ENCODE assay signal across 15 cellular contexts in the genomic region with DNA sequence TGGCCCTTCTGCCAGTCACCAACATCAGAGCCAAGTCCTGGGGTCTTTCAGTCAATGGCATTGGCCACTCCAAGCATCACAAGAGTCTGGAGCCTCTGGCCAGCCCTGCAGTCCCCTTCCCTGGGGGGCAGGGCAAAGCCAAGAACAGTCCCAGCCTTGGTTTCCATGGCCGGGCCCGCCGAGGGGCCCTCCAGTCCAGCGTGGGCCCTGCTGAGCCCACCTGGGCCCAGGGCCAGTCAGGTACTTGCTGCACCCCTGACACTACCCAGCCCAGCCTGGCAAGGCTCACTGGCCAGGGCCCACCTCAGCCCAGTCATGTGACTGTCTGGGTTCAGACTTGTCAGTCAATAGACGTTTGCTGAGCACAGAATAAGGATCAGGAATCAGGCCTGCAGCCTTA. TPM values are rescaled to one million over a fixed set of nuclear protein-coding genes. Genes with fewer than 3 reads are reported as not detected.
DNase-seq lines count a peak whose midpoint lies in the region; ATAC-seq and TF ChIP-seq lines count a peak whose summit lies in the region.
"Had no signal": no experiment of that assay in that cellular context is flagged by ENCODE, and none has a peak within 500 bp of the region (broad histone marks: within the 10 kb centered on the region; RNA-seq: fewer than 3 reads in every experiment).

No MANE protein-coding gene starts in this region.

- peak overlapping the region; percentile 57 for H3K27ac ChIP-seq in WERI-Rb-1
- H3K27ac ChIP-seq in lower lobe of right lung: no peak overlapping the region
- H3K27ac ChIP-seq: BLaER1, HL-60 had no signal

- peaks cover 4% of the 10 kb centered on the region for H3K36me3 Mint-ChIP-seq in MCF 10A (ENCODE audit: insufficient read depth, unreplicated experiment)

- TF ChIP-seq CTCF in WERI-Rb-1 (IDR thresholded peaks at IDR 0.05; ENCODE audit: low read depth, low read length) (no peak), lower lobe of right lung (IDR thresholded peaks at IDR 0.05) (no peak), MCF 10A (IDR thresholded peaks at IDR 0.05; ENCODE audit: unreplicated experiment) (no peak)

- intact Hi-C loops in Right ventricle myocardium inferior (cut with DNase I): no loop called here
- intact Hi-C loops in Right ventricle myocardium superior (cut with DNase I): no loop called here
- intact Hi-C loops in lower lobe of right lung (cut with DNase I): no loop called here
- intact Hi-C loops in MCF 10A (cut with micrococcal nuclease): no loop called here

- H3K4me1 Mint-ChIP-seq in MCF 10A (ENCODE audit: insufficient read depth, unreplicated experiment): no peaks in the 10 kb centered on the region

- DNase-seq in Right ventricle myocardium inferior (ENCODE audit: missing footprints) (peak; percentile 54), Right ventricle myocardium superior (no peak), WERI-Rb-1 (no peak), lower lobe of right lung (peak; percentile 35), MCF 10A (ENCODE audit: unreplicated experiment) (no peak), inferior parietal cortex (ENCODE audit: extremely low spot score) (no peak)
- DNase-seq: AML-193; Caco-2; CD8-positive, alpha-beta memory T cell; DND-41; GDM1; HCEC 1CT had no signal

- H3K36me3 ChIP-seq in WERI-Rb-1 (peaks cover 17% of the 10 kb centered on the region), lower lobe of right lung (peaks cover 44% of the 10 kb centered on the region)

- no peak overlapping the region for H3K27ac Mint-ChIP-seq in MCF 10A (ENCODE audit: low read depth, unreplicated experiment)

- H3K4me3 ChIP-seq in WERI-Rb-1 (ENCODE audit: low read depth, low read length) (no peak overlapping the region), lower lobe of right lung (no peak overlapping the region)
- H3K4me3 ChIP-seq: BLaER1 had no signal

- CTCF ChIA-PET in MCF 10A (lab: Yijun Ruan, JAX): interaction anchor here (1.0 to 1.5 kb wide), 2 partner anchors 16 to 34 kb away, joined by 3 to 5 read pairs; no protein-coding TSS in a partner anchor

- H3K27me3 ChIP-seq in WERI-Rb-1 (ENCODE audit: insufficient read depth, low read depth, severe bottlenecking): no peaks in the 10 kb centered on the region
- H3K27me3 ChIP-seq in lower lobe of right lung (ENCODE audit: low read depth): no peaks in the 10 kb centered on the region
- H3K27me3 ChIP-seq: BLaER1 had no signal

- H3K9me3 Mint-ChIP-seq in MCF 10A (ENCODE audit: unreplicated experiment): no peaks in the 10 kb centered on the region
- H3K9me3 Mint-ChIP-seq: CD8-positive, alpha-beta memory T cell had no signal

- H3K4me1 ChIP-seq in lower lobe of right lung: no peaks in the 10 kb centered on the region
- H3K4me1 ChIP-seq: Caco-2 had no signal

- no peaks in the 10 kb centered on the region for H3K27me3 Mint-ChIP-seq in MCF 10A (ENCODE audit: insufficient read depth, unreplicated experiment)
- H3K27me3 Mint-ChIP-seq: CD8-positive, alpha-beta memory T cell had no signal

- ATAC-seq in Right ventricle myocardium inferior (no peak), Right ventricle myocardium superior (ENCODE audit: poor library complexity) (no peak), lower lobe of right lung (no peak), GM18511 (IDR thresholded peaks at IDR 0.05; ENCODE audit: unreplicated experiment) (no peak)

- POLR2A ChIA-PET in MCF 10A (lab: Yijun Ruan, JAX): no interaction called here

- no peaks in the 10 kb centered on the region for H3K9me3 ChIP-seq in WERI-Rb-1 (ENCODE audit: severe bottlenecking)
- no peaks in the 10 kb centered on the region for H3K9me3 ChIP-seq in lower lobe of right lung
- H3K9me3 ChIP-seq: BLaER1, Caco-2 had no signal

- no peak overlapping the region for H3K4me3 Mint-ChIP-seq in MCF 10A (ENCODE audit: unreplicated experiment)
- H3K4me3 Mint-ChIP-seq: CD8-positive, alpha-beta memory T cell had no signal

- BruUV-seq in MCF 10A (replicated peaks; lab: Mats Ljungman, UMichigan): no TSS peak

RNA-seq across cellular contexts. Expression of a gene that starts 10.8 kb away (rescaled TPM):
- total RNA-seq in Right ventricle myocardium inferior (130 TPM), Right ventricle myocardium superior (123 TPM), lower lobe of right lung (104 TPM), MCF 10A (2022) (184 and 300 TPM in 2 replicates)

RNA-seq across cellular contexts. Expression of a gene that starts 11.1 kb away (rescaled TPM):
- 7.0 TPM for total RNA-seq in Right ventricle myocardium inferior
- total RNA-seq in Right ventricle myocardium superior: 6.3 TPM
- 5.4 TPM for total RNA-seq in lower lobe of right lung
- total RNA-seq in MCF 10A (2022): 19.9 and 21.5 TPM in 2 replicates

RNA-seq across cellular contexts. Expression of a gene that starts 29.1 kb away (rescaled TPM):
- 0.30 TPM for total RNA-seq in Right ventricle myocardium inferior
- 0.16 TPM for total RNA-seq in Right ventricle myocardium superior
- 37.9 TPM for total RNA-seq in lower lobe of right lung
- total RNA-seq in MCF 10A (2022): 0.16 TPM in 1 of 2 replicates, not detected in the other

RNA-seq across cellular contexts. Expression of a gene that starts 35.2 kb away (rescaled TPM):
- total RNA-seq in Right ventricle myocardium inferior: 25.7 TPM
- 21.3 TPM for total RNA-seq in Right ventricle myocardium superior
- 63.6 TPM for total RNA-seq in lower lobe of right lung
- 24.2 and 27.5 TPM in 2 replicates for total RNA-seq in MCF 10A (2022)

RNA-seq across cellular contexts. Expression of a gene that starts 46.5 kb away (rescaled TPM):
- total RNA-seq in Right ventricle myocardium inferior: 35.7 TPM
- total RNA-seq in Right ventricle myocardium superior: 20.5 TPM
- total RNA-seq in lower lobe of right lung: 82.0 TPM
- 7.5 and 20.6 TPM in 2 replicates for total RNA-seq in MCF 10A (2022)

Comparison
In these comparisons a context has a peak if more than half of its experiments do, and no peak if none do; other contexts are left out.
1. DNase-seq: peak in Right ventricle myocardium inferior (single experiment) and lower lobe of right lung (single experiment); none in Right ventricle myocardium superior (single experiment), WERI-Rb-1 (single experiment), MCF 10A (single experiment) and inferior parietal cortex (single experiment).
2. RNA of a gene that starts 29.1 kb away (total RNA-seq): 37.9 TPM in lower lobe of right lung (single experiment); 0.30 TPM in Right ventricle myocardium inferior (single experiment), 0.16 TPM in MCF 10A and 0.16 TPM in Right ventricle myocardium superior (single experiment); every median in the first group is over 10 times any median in the second.